ENCODE assay signal across 8 cellular contexts in genomic region chr3:98901032-98901464, GRCh38. TPM values are rescaled to one million over a fixed set of nuclear protein-coding genes. Genes with fewer than 3 reads are reported as not detected.
DNase-seq lines count a peak whose midpoint lies in the region; ATAC-seq and TF ChIP-seq lines count a peak whose summit lies in the region.

No MANE protein-coding gene starts in this region.

- no peak overlapping the region for H3K27ac Mint-ChIP-seq in activated T-helper 2 cell treated with anti-CD3 and anti-CD28 coated beads, Interferon-gamma antibody, Interleukin-2, Interleukin-4, amounts not matched to agents 10 μg/mL and 5 μg/mL and 100 μg/mL, durations not matched to agents 14 hours and 24 hours and 36 hours
- no peak overlapping the region for H3K27ac Mint-ChIP-seq in natural killer cell treated with Interleukin-12 subunit alpha and Interleukin-12 subunit beta and Interleukin-15 and Interleukin-18, amount 100 ng/mL, for 72 hours

- TF ChIP-seq POLR2A in uterus (IDR thresholded peaks at IDR 0.05) = no peak

- H3K27me3 ChIP-seq in uterus = no peaks in the 10 kb centered on the region

- TF ChIP-seq CTCF in fibroblast of villous mesenchyme (IDR thresholded peaks at IDR 0.05; ENCODE audit: insufficient read depth, low read depth, low read length) = no peak
- no peak for TF ChIP-seq CTCF in uterus (IDR thresholded peaks at IDR 0.05)

- peaks cover 19% of the 10 kb centered on the region for H3K27me3 Mint-ChIP-seq in activated T-helper 2 cell treated with anti-CD3 and anti-CD28 coated beads, Interferon-gamma antibody, Interleukin-2, Interleukin-4, amounts not matched to agents 10 μg/mL and 5 μg/mL and 100 μg/mL, durations not matched to agents 14 hours and 24 hours and 36 hours (ENCODE audit: low read depth)
- peaks cover 20 to 23% of the 10 kb centered on the region in 2 donors for H3K27me3 Mint-ChIP-seq in natural killer cell treated with Interleukin-12 subunit alpha and Interleukin-12 subunit beta and Interleukin-15 and Interleukin-18, amount 100 ng/mL, for 72 hours

- ATAC-seq in HG02571 (IDR thresholded peaks at IDR 0.05; ENCODE audit: unreplicated experiment) = peak; percentile 28
- ATAC-seq in natural killer cell treated with Interleukin-12 subunit alpha and Interleukin-12 subunit beta and Interleukin-15 and Interleukin-18, amount 100 ng/mL, for 72 hours = peak; percentile 30 to 34

- H3K9me3 ChIP-seq in uterus = no peaks in the 10 kb centered on the region

- intact Hi-C loops in activated T-helper 2 cell treated with anti-CD3 and anti-CD28 coated beads, Interferon-gamma antibody, Interleukin-2, Interleukin-4, amounts not matched to agents 10 μg/mL and 5 μg/mL and 100 μg/mL, durations not matched to agents 14 hours and 24 hours and 36 hours (cut with micrococcal nuclease) = loop anchor here (2.0 to 5.0 kb wide), 5 partner anchors 76 to 1139 kb away; partner anchors contain the start of genes ARL6, CLDND1 and CPOX
- intact Hi-C loops in uterus (cut with DNase I; ENCODE audit: low total_unique reads) = no loop called here

- peak overlapping the region; percentile 92 to 95 for H3K27ac ChIP-seq in uterus

- H3K4me1 Mint-ChIP-seq in activated T-helper 2 cell treated with anti-CD3 and anti-CD28 coated beads, Interferon-gamma antibody, Interleukin-2, Interleukin-4, amounts not matched to agents 10 μg/mL and 5 μg/mL and 100 μg/mL, durations not matched to agents 14 hours and 24 hours and 36 hours (ENCODE audit: low read depth) = peaks cover 14% of the 10 kb centered on the region
- H3K4me1 Mint-ChIP-seq in natural killer cell treated with Interleukin-12 subunit alpha and Interleukin-12 subunit beta and Interleukin-15 and Interleukin-18, amount 100 ng/mL, for 72 hours (ENCODE audit: low read depth in 2 of 2) = peaks cover 11 to 13% of the 10 kb centered on the region in 2 donors

- H3K4me3 ChIP-seq in fibroblast of villous mesenchyme (ENCODE audit: low read depth, low read length) = peak overlapping the region; percentile 84
- H3K4me3 ChIP-seq in uterus = peak overlapping the region; percentile 85 to 93

- no peaks in the 10 kb centered on the region for H3K36me3 ChIP-seq in uterus

- no peaks in the 10 kb centered on the region for H3K9me3 Mint-ChIP-seq in activated T-helper 2 cell treated with anti-CD3 and anti-CD28 coated beads, Interferon-gamma antibody, Interleukin-2, Interleukin-4, amounts not matched to agents 10 μg/mL and 5 μg/mL and 100 μg/mL, durations not matched to agents 14 hours and 24 hours and 36 hours
- H3K9me3 Mint-ChIP-seq in natural killer cell treated with Interleukin-12 subunit alpha and Interleukin-12 subunit beta and Interleukin-15 and Interleukin-18, amount 100 ng/mL, for 72 hours = no peaks in the 10 kb centered on the region

- H3K36me3 Mint-ChIP-seq in activated T-helper 2 cell treated with anti-CD3 and anti-CD28 coated beads, Interferon-gamma antibody, Interleukin-2, Interleukin-4, amounts not matched to agents 10 μg/mL and 5 μg/mL and 100 μg/mL, durations not matched to agents 14 hours and 24 hours and 36 hours (ENCODE audit: low read depth) = no peaks in the 10 kb centered on the region
- H3K36me3 Mint-ChIP-seq in natural killer cell treated with Interleukin-12 subunit alpha and Interleukin-12 subunit beta and Interleukin-15 and Interleukin-18, amount 100 ng/mL, for 72 hours = no peaks in the 10 kb centered on the region

- H3K4me3 Mint-ChIP-seq in activated T-helper 2 cell treated with anti-CD3 and anti-CD28 coated beads, Interferon-gamma antibody, Interleukin-2, Interleukin-4, amounts not matched to agents 10 μg/mL and 5 μg/mL and 100 μg/mL, durations not matched to agents 14 hours and 24 hours and 36 hours (ENCODE audit: low read depth) = peak overlapping the region; percentile 83
- H3K4me3 Mint-ChIP-seq in natural killer cell treated with Interleukin-12 subunit alpha and Interleukin-12 subunit beta and Interleukin-15 and Interleukin-18, amount 100 ng/mL, for 72 hours = peak overlapping the region; percentile 77

- DNase-seq in NCI-H1417 (lab: John Stamatoyannopoulos, UW) (peak in 2 of 3 experiments; percentile 52 to 87), NCI-H1417 treated with DMSO at 0.1 percent for 48 hours (lab: John Stamatoyannopoulos, UW) (no peak), NCI-H1092 (lab: John Stamatoyannopoulos, UW) (peak; percentile 27), fibroblast of villous mesenchyme (ENCODE audit: low read depth) (peak; percentile 58), uterus (peak; percentile 49 to 53)
- DNase-seq in activated T-helper 2 cell treated with anti-CD3 and anti-CD28 coated beads, Interferon-gamma antibody, Interleukin-2, Interleukin-4, amounts not matched to agents 10 μg/mL and 5 μg/mL and 100 μg/mL, durations not matched to agents 14 hours and 24 hours and 36 hours (ENCODE audit: low spot score) = peak; percentile 9
- DNase-seq in natural killer cell treated with Interleukin-12 subunit alpha and Interleukin-12 subunit beta and Interleukin-15 and Interleukin-18, amount 100 ng/mL, for 72 hours (ENCODE audit: low spot score) = no peak

- no peaks in the 10 kb centered on the region for H3K4me1 ChIP-seq in uterus

RNA-seq across cellular contexts. Expression of gene DCBLD2, which starts 0.4 kb away (rescaled TPM):
- total RNA-seq in activated T-helper 2 cell treated with anti-CD3 and anti-CD28 coated beads, Interferon-gamma antibody, Interleukin-2, Interleukin-4, amounts not matched to agents 10 μg/mL and 5 μg/mL and 100 μg/mL, durations not matched to agents 14 hours and 24 hours and 36 hours = 4.2 and 5.1 TPM in 2 replicates
- total RNA-seq in fibroblast of villous mesenchyme (225 and 300 TPM in 2 replicates), uterus (10 to 100 TPM; 27.4 to 60.1 (median 40.9) TPM)
- 1 to 10 TPM; 1.6 TPM for total RNA-seq in natural killer cell treated with Interleukin-12 subunit alpha and Interleukin-12 subunit beta and Interleukin-15 and Interleukin-18, amount 100 ng/mL, for 72 hours

Comparison
In these comparisons a context has a peak if more than half of its experiments do, and no peak if none do; other contexts are left out.
1. DNase-seq: peak in NCI-H1417 (2 of 3), NCI-H1092 (single experiment), activated T-helper 2 cell treated with anti-CD3 and anti-CD28 coated beads, Interferon-gamma antibody, Interleukin-2, Interleukin-4, amounts not matched to agents 10 μg/mL and 5 μg/mL and 100 μg/mL, durations not matched to agents 14 hours and 24 hours and 36 hours (single experiment), fibroblast of villous mesenchyme (single experiment) and uterus (2 of 2); none in NCI-H1417 treated with DMSO at 0.1 percent for 48 hours (single experiment) and natural killer cell treated with Interleukin-12 subunit alpha and Interleukin-12 subunit beta and Interleukin-15 and Interleukin-18, amount 100 ng/mL, for 72 hours (single experiment).